In the genomic region with DNA sequence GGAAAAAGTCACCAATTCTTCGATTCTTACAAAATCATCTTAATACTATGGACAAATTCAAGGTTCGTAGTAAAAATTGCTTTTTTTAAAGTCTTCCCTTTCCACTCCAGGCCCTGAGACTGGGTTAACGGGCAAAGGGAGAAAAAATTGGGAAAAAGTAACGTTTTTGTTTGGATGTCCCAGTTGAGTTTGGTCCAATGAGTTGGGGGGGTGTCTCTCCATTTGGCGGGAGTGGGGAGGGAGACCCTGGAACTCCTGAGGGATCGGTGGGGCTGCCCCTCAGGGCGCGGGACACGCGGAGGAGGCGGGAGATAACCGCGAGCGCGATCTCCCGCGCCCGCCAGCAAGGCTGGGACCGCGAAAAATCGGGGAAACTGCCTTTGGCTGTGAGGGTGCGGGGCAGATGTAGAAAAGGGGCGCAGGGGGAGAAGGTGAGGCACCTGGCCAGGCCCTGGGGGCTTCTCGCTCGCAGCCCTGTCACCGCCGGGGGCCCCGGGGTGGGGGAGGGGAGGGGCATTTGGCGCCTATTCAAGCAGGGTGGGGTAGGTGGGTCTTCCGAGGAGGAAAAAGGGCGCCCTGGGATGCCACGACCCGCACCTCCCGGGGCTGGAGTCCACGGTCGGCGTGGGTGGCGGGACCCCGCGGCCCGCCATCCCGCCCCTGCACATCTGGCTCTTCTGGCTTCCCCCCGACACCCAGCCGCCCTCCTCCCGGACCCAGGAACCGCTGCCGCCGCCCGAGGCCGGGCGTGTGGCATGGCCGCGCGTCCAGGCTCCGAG, we compare ENCODE assay signal across 8 cellular contexts. TPM values are rescaled to one million over a fixed set of nuclear protein-coding genes. Genes with fewer than 3 reads are reported as not detected.
DNase-seq lines count a peak whose midpoint lies in the region; ATAC-seq, FAIRE-seq and TF ChIP-seq lines count a peak whose summit lies in the region.

No MANE protein-coding gene starts in this region.

- H3K23me2 ChIP-seq in H1 (ENCODE audit: low read depth, low read length) = peaks cover 5% of the 10 kb centered on the region

- no peaks in the 10 kb centered on the region for H3F3A ChIP-seq in GM23338 (replicated peaks; ENCODE audit: low read depth)

- H3K14ac ChIP-seq in H1 (ENCODE audit: insufficient read length) = no peak overlapping the region

- H3K79me2 ChIP-seq in GM23338 (replicated peaks; ENCODE audit: insufficient read depth) (peaks cover 91% of the 10 kb centered on the region), H1 (ENCODE audit: control insufficient read depth in 1 of 2, insufficient read depth in 2 of 2, low read length in 2 of 2) (peaks cover 51 to 90% of the 10 kb centered on the region in 2 experiments)

- peak overlapping the region; percentile 85 for H3K4ac ChIP-seq in H1 (replicated peaks; ENCODE audit: insufficient read length, low read depth, low read length)

- peak overlapping the region; percentile 99 for H3K4me3 Mint-ChIP-seq in GM23338
- H3K4me3 Mint-ChIP-seq in natural killer cell treated with Interleukin-12 subunit alpha and Interleukin-12 subunit beta and Interleukin-15 and Interleukin-18, amount 100 ng/mL, for 72 hours = peak overlapping the region; percentile 70

- H3K9me3 ChIP-seq in Peyer's patch = no peaks in the 10 kb centered on the region
- no peaks in the 10 kb centered on the region for H3K9me3 ChIP-seq in H1 (ENCODE audit: insufficient read depth in 2 of 2, low read depth in 1 of 2, low read length in 1 of 2)

- peak overlapping the region; percentile 81; the same call in 1 of the 2 replicates for H2BK5ac ChIP-seq in H1 (ENCODE audit: low read depth, low read length)

- H3K79me1 ChIP-seq in H1 (ENCODE audit: low read depth, low read length) = no peaks in the 10 kb centered on the region

- no peak for TF ChIP-seq EP300 in H1 (IDR thresholded peaks at IDR 0.05; ENCODE audit: borderline replicate concordance in 1 of 2, low read depth in 2 of 2, low read length in 2 of 2)

- no peak for TF ChIP-seq CTCF in GM23338 (conservative IDR thresholded peaks at IDR 0.05; ENCODE audit: low read depth in 2 of 2)
- no peak for TF ChIP-seq CTCF in Peyer's patch (IDR thresholded peaks at IDR 0.05)
- TF ChIP-seq CTCF in H1 (IDR thresholded peaks at IDR 0.05; ENCODE audit: control extremely low read depth in 1 of 3, insufficient read depth in 1 of 3, low read depth in 1 of 3, low read length in 3 of 3) = no peak

- H2BK15ac ChIP-seq in H1 (ENCODE audit: low read length) = no peak overlapping the region

- no peak for TF ChIP-seq RAD21 in H1 (IDR thresholded peaks at IDR 0.05 in 1 of 2, conservative IDR thresholded peaks at IDR 0.05 in 1 of 2; ENCODE audit: low read depth in 2 of 2, low read length in 2 of 2)

- peak overlapping the region; percentile 84 for H3K56ac ChIP-seq in H1 (replicated peaks; ENCODE audit: insufficient read length, low read depth, low read length)

- H3K36me3 ChIP-seq in GM23338 (ENCODE audit: insufficient read depth) (peaks cover 10% of the 10 kb centered on the region; the same call in 1 of the 2 replicates), Peyer's patch (no peaks in the 10 kb centered on the region), H1 (ENCODE audit: control insufficient read depth in 2 of 4, insufficient read depth in 4 of 4, low read length in 3 of 4) (peaks cover 0 to 23% (median 3%) of the 10 kb centered on the region in 4 experiments; a peak in 5 of 8 replicates)

- peaks cover 12% of the 10 kb centered on the region for H3K27me3 Mint-ChIP-seq in GM23338 (ENCODE audit: insufficient read depth, low read depth, poor library complexity)
- H3K27me3 Mint-ChIP-seq in natural killer cell treated with Interleukin-12 subunit alpha and Interleukin-12 subunit beta and Interleukin-15 and Interleukin-18, amount 100 ng/mL, for 72 hours = no peaks in the 10 kb centered on the region

- H4K20me1 ChIP-seq in GM23338 (replicated peaks; ENCODE audit: insufficient read depth) = peaks cover 48% of the 10 kb centered on the region
- H4K20me1 ChIP-seq in H1 (replicated peaks in 1 of 2; ENCODE audit: control insufficient read depth in 1 of 2, insufficient read depth in 2 of 2, low read length in 2 of 2) = peaks cover 5 to 10% of the 10 kb centered on the region in 2 experiments

- no peak overlapping the region for H2BK120ac ChIP-seq in H1 (replicated peaks; ENCODE audit: low read depth, low read length)

- POLR2A ChIA-PET in H1 (lab: Charles Lee; ENCODE audit: partially characterized antibody) = interaction anchor here (0.6 to 5.5 kb wide), 15 partner anchors 9 to 254 kb away, joined by 3 to 103 read pairs (median 4); partner anchors contain the start of gene MTRF1L

- FAIRE-seq in H1 (lab: Jason Lieb, UNC) = no peak

- peak overlapping the region; percentile 57 for H4K8ac ChIP-seq in H1 (ENCODE audit: extremely low read depth, insufficient read depth, low read length)

- peak overlapping the region; percentile 78 for H4K5ac ChIP-seq in H1 (ENCODE audit: insufficient read length, low read depth, low read length)

- H2AFZ ChIP-seq in GM23338 = no peak overlapping the region
- no peak overlapping the region for H2AFZ ChIP-seq in H1 (ENCODE audit: low read length)

- H3K4me3 ChIP-seq in GM23338 = peak overlapping the region; percentile 97
- peak overlapping the region; percentile 64 to 91 (median 73) for H3K4me3 ChIP-seq in Peyer's patch
- peak overlapping the region; percentile 80 to 97 (median 88) for H3K4me3 ChIP-seq in H1 (ENCODE audit: extremely low read depth in 1 of 4, insufficient read depth in 2 of 4, low read depth in 3 of 4, low read length in 4 of 4)

- H3K4me2 ChIP-seq in GM23338 (peak overlapping the region; percentile 78), H1 (ENCODE audit: insufficient read depth in 1 of 2, low read depth in 2 of 2, low read length in 2 of 2) (peak overlapping the region; percentile 62 to 66)

- H3K9me2 ChIP-seq in GM23338 (ENCODE audit: insufficient read depth) = no peaks in the 10 kb centered on the region

- TF ChIP-seq POLR2A in Peyer's patch (IDR thresholded peaks at IDR 0.05) (no peak), H1 (IDR thresholded peaks at IDR 0.05; ENCODE audit: control extremely low read depth in 1 of 2, low read depth in 2 of 2, low read length in 2 of 2) (no peak)

- H2BK20ac ChIP-seq in H1 (ENCODE audit: low read length) = no peak overlapping the region

- CTCF ChIA-PET in H1 (lab: Charles Lee; ENCODE audit: partially characterized antibody) = interaction anchor here (0.8 to 1.3 kb wide), 2 partner anchors 10 to 28 kb away, joined by 4 to 5 read pairs; no protein-coding TSS in a partner anchor

- H3K4me1 ChIP-seq in GM23338 (ENCODE audit: insufficient read depth) (peaks cover 44% of the 10 kb centered on the region), Peyer's patch (peaks cover 0 to 29% (median 14%) of the 10 kb centered on the region in 4 donors), H1 (replicated peaks in 1 of 4; ENCODE audit: control insufficient read depth in 3 of 4, insufficient read depth in 4 of 4, low read length in 3 of 4) (peaks cover 2 to 6% (median 4%) of the 10 kb centered on the region in 4 experiments; a peak in 3 of 7 replicates)

- H3K4me1 Mint-ChIP-seq in GM23338 = peaks cover 35% of the 10 kb centered on the region
- peaks cover 29 to 40% of the 10 kb centered on the region in 2 donors for H3K4me1 Mint-ChIP-seq in natural killer cell treated with Interleukin-12 subunit alpha and Interleukin-12 subunit beta and Interleukin-15 and Interleukin-18, amount 100 ng/mL, for 72 hours (ENCODE audit: low read depth in 2 of 2)

- H3K36me3 Mint-ChIP-seq in GM23338 (ENCODE audit: low read depth) = peaks cover 39% of the 10 kb centered on the region; the same call in 2 of the 3 replicates
- peaks cover 19% of the 10 kb centered on the region for H3K36me3 Mint-ChIP-seq in natural killer cell treated with Interleukin-12 subunit alpha and Interleukin-12 subunit beta and Interleukin-15 and Interleukin-18, amount 100 ng/mL, for 72 hours

- peak overlapping the region; percentile 42 for H4K91ac ChIP-seq in H1 (replicated peaks; ENCODE audit: insufficient read length, low read length)

- 1% methylated on average over 22 of the region's 55 CpGs; no CpG with 5 or more reads in 1 of the 2 experiments for WGBS in H1 (ENCODE audit: extremely low coverage in 1 of 2, insufficient coverage in 1 of 2, insufficient read length in 1 of 2, insufficient replicate concordance in 2 of 2, low coverage in 1 of 2, low lambda C conversion rate in 2 of 2, missing lambda C conversion rate in 1 of 2), 2 experiments

- no peak overlapping the region for H2BK12ac ChIP-seq in H1 (ENCODE audit: low read depth, low read length)

- peak overlapping the region; percentile 78; the same call in 1 of the 2 replicates for H3K18ac ChIP-seq in H1 (ENCODE audit: extremely low read depth, low read length)

- no peaks in the 10 kb centered on the region for H3K27me3 ChIP-seq in GM23338 (ENCODE audit: insufficient read depth)
- H3K27me3 ChIP-seq in Peyer's patch = no peaks in the 10 kb centered on the region
- H3K27me3 ChIP-seq in H1 (replicated peaks in 1 of 4; ENCODE audit: control insufficient read depth in 3 of 4, extremely low read depth in 1 of 4, insufficient read depth in 3 of 4, low read length in 3 of 4) = no peaks in the 10 kb centered on the region

- peak; percentile 7 for ATAC-seq in GM23338
- peak in 1 of 2 donors; percentile 0 for ATAC-seq in natural killer cell treated with Interleukin-12 subunit alpha and Interleukin-12 subunit beta and Interleukin-15 and Interleukin-18, amount 100 ng/mL, for 72 hours

- peak; percentile 22 for DNase-seq in ELF-1 (ENCODE audit: low read depth, low spot score)
- DNase-seq in GM23338 (ENCODE audit: low spot score) = peak; percentile 26
- peak in 2 of 3 donors; percentile 48 to 51 for DNase-seq in Peyer's patch
- DNase-seq in H1 (ENCODE audit: low read depth in 1 of 2, low spot score in 2 of 2) = peak in 1 of 2 experiments; percentile 54
- DNase-seq in natural killer cell treated with Interleukin-12 subunit alpha and Interleukin-12 subunit beta and Interleukin-15 and Interleukin-18, amount 100 ng/mL, for 72 hours (ENCODE audit: low spot score) = no peak
- no peak for DNase-seq in stimulated activated naive CD4-positive, alpha-beta T cell treated with Interleukin-2 at 50 U/mL for 16 hours (lab: John Stamatoyannopoulos, UW)
- no peak for DNase-seq in globus pallidus (ENCODE audit: low spot score)
- DNase-seq in stimulated activated CD4-positive, alpha-beta T cell treated with anti-CD3 and anti-CD28 coated beads, Interleukin-4, amount 100 ng/mL, for 4 hours = no peak

- peak overlapping the region; percentile 70 for H3K27ac Mint-ChIP-seq in GM23338
- H3K27ac Mint-ChIP-seq in natural killer cell treated with Interleukin-12 subunit alpha and Interleukin-12 subunit beta and Interleukin-15 and Interleukin-18, amount 100 ng/mL, for 72 hours = peak overlapping the region in 1 of 2 donors; percentile 92

- peak overlapping the region; percentile 64 to 91 (median 84) for H3K9ac ChIP-seq in H1 (replicated peaks in 1 of 4; ENCODE audit: extremely low read depth in 1 of 4, low read depth in 3 of 4, low read length in 3 of 4)

- H2AK5ac ChIP-seq in H1 (ENCODE audit: low read depth, low read length) = no peak overlapping the region

- no peak overlapping the region for H3K23ac ChIP-seq in H1 (ENCODE audit: insufficient read length)

- no peaks in the 10 kb centered on the region for H3K9me3 Mint-ChIP-seq in GM23338
- no peaks in the 10 kb centered on the region for H3K9me3 Mint-ChIP-seq in natural killer cell treated with Interleukin-12 subunit alpha and Interleukin-12 subunit beta and Interleukin-15 and Interleukin-18, amount 100 ng/mL, for 72 hours

- H3K27ac ChIP-seq in GM23338 (ENCODE audit: low read depth) = no peak overlapping the region
- H3K27ac ChIP-seq in Peyer's patch = peak overlapping the region in 1 of 4 donors; percentile 87
- H3K27ac ChIP-seq in H1 (ENCODE audit: low read depth, low read length) = peak overlapping the region; percentile 32; the same call in 1 of the 2 replicates

RNA-seq across cellular contexts. Expression of gene FBXO5, which starts 0.7 kb away (rescaled TPM):
- total RNA-seq in GM23338 (2014; rRNA removed; shearing (Covaris generic)) = 48.1 and 49.6 TPM in 2 replicates
- polyA plus RNA-seq in GM23338 (2016; fragmentation: Nextera tagmentation; extraction: Ambion mirVana) (41.3 and 51.2 TPM in 2 replicates), H1 (2011; rRNA removed) (11.4 and 13.7 TPM in 2 replicates)
- 1 to 10 TPM; 2.7 to 7.4 (median 3.0) TPM for total RNA-seq in Peyer's patch
- 53.4 and 55.1 TPM in 2 replicates for total RNA-seq in H1 (2021; fragmentation: NEBNext Ultra II Directional; extraction: Animal tissue kit (Norgen Biotek cat#: 25700))
- polyA plus RNA-seq in H1 (2011; cell fraction: cytosol; rRNA removed) = 18.9 TPM
- polyA plus RNA-seq in H1 (2011; cell fraction: nucleus; rRNA removed) = 7.8 TPM
- 19.7 to 31.0 TPM (median 22.5 TPM) in 4 replicates for polyA plus RNA-seq in H1 (2012, experiment 1 of 2)
- polyA plus RNA-seq in H1 (2012, experiment 2 of 2) = 5.4 TPM
- polyA plus RNA-seq in H1 (2013, experiment 1 of 2) = 38.1 TPM
- 37.1 TPM for polyA plus RNA-seq in H1 (2013, experiment 2 of 2)
- 15.6 and 22.6 TPM in 2 replicates for polyA minus RNA-seq in H1 (2011; rRNA and poly(A)+ RNA removed)
- polyA minus RNA-seq in H1 (2011; cell fraction: cytosol; rRNA and poly(A)+ RNA removed) = 19.2 TPM
- polyA minus RNA-seq in H1 (2011; cell fraction: nucleus; rRNA and poly(A)+ RNA removed) = 28.8 TPM
- 10 to 100 TPM; 26.3 to 33.9 TPM for total RNA-seq in natural killer cell treated with Interleukin-12 subunit alpha and Interleukin-12 subunit beta and Interleukin-15 and Interleukin-18, amount 100 ng/mL, for 72 hours

RNA-seq across cellular contexts. Expression of gene MTRF1L, which starts 20.3 kb away (rescaled TPM):
- 17.0 and 20.5 TPM in 2 replicates for total RNA-seq in GM23338 (2014; rRNA removed; shearing (Covaris generic))
- 22.3 and 28.3 TPM in 2 replicates for polyA plus RNA-seq in GM23338 (2016; fragmentation: Nextera tagmentation; extraction: Ambion mirVana)
- total RNA-seq in Peyer's patch = 10 to 100 TPM; 13.6 to 31.4 (median 19.1) TPM
- total RNA-seq in H1 (2021; fragmentation: NEBNext Ultra II Directional; extraction: Animal tissue kit (Norgen Biotek cat#: 25700)) = 24.0 and 26.5 TPM in 2 replicates
- 3.0 and 4.5 TPM in 2 replicates for polyA plus RNA-seq in H1 (2011; rRNA removed)
- polyA plus RNA-seq in H1 (2011; cell fraction: cytosol; rRNA removed) = 6.8 TPM
- polyA plus RNA-seq in H1 (2011; cell fraction: nucleus; rRNA removed) = 12.7 TPM
- 10.4 to 18.3 TPM (median 12.7 TPM) in 4 replicates for polyA plus RNA-seq in H1 (2012, experiment 1 of 2)
- polyA plus RNA-seq in H1 (2012, experiment 2 of 2) = 2.2 TPM
- 22.0 TPM for polyA plus RNA-seq in H1 (2013, experiment 1 of 2)
- polyA plus RNA-seq in H1 (2013, experiment 2 of 2) = 20.6 TPM
- 10.5 and 13.7 TPM in 2 replicates for polyA minus RNA-seq in H1 (2011; rRNA and poly(A)+ RNA removed)
- 5.1 TPM for polyA minus RNA-seq in H1 (2011; cell fraction: cytosol; rRNA and poly(A)+ RNA removed)
- 42.0 TPM for polyA minus RNA-seq in H1 (2011; cell fraction: nucleus; rRNA and poly(A)+ RNA removed)
- total RNA-seq in natural killer cell treated with Interleukin-12 subunit alpha and Interleukin-12 subunit beta and Interleukin-15 and Interleukin-18, amount 100 ng/mL, for 72 hours = 10 to 100 TPM; 23.6 to 30.8 TPM

Comparison
In these comparisons a context has a peak if more than half of its experiments do, and no peak if none do; other contexts are left out.
1. DNase-seq: peak in ELF-1 (single experiment), GM23338 (single experiment) and Peyer's patch (2 of 3); none in natural killer cell treated with Interleukin-12 subunit alpha and Interleukin-12 subunit beta and Interleukin-15 and Interleukin-18, amount 100 ng/mL, for 72 hours (single experiment), stimulated activated naive CD4-positive, alpha-beta T cell treated with Interleukin-2 at 50 U/mL for 16 hours (single experiment), globus pallidus (single experiment) and stimulated activated CD4-positive, alpha-beta T cell treated with anti-CD3 and anti-CD28 coated beads, Interleukin-4, amount 100 ng/mL, for 4 hours (0 of 2).
2. Peak in every context shown above with its lines, with median percentiles within 50 percentile points of each other: H3K4me3 ChIP-seq.